In the genomic region with DNA sequence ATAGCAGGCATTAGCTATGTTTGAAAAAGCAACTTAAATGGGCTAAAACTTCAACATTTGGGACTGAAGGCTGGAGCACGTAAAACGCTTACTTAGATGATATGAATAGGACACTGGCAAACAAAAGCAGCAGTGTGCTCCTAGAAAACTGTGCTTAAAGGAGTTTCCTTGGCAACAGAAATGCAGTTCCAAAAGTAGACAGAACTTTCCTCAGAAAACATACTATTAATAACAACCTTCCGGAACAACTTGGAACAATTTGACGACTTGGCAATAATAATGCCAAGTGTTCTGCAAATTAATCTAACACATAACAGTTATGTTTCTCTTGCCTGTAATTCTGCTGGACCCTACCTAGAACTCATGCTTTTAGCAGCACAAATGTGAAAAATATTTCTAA, we compare ENCODE assay signal across 11 cellular contexts.
DNase-seq lines count a peak whose midpoint lies in the region; ATAC-seq and TF ChIP-seq lines count a peak whose summit lies in the region.
"Had no signal": no experiment of that assay in that cellular context is flagged by ENCODE, and none has a peak within 500 bp of the region (broad histone marks: within the 10 kb centered on the region; RNA-seq: fewer than 3 reads in every experiment).

No MANE protein-coding gene starts in this region.

- H3K36me3 ChIP-seq in body of pancreas (replicated peaks in 1 of 2; ENCODE audit: insufficient read depth in 1 of 2, low read depth in 2 of 2) (no peaks in the 10 kb centered on the region), heart left ventricle (peaks cover 0 to 5% (median 0%) of the 10 kb centered on the region in 9 donors), neuron (ENCODE audit: insufficient read depth, low read length) (no peaks in the 10 kb centered on the region), upper lobe of left lung (no peaks in the 10 kb centered on the region)

- 41 to 47% methylated on average over 4 of the region's 4 CpGs for WGBS in body of pancreas, 2 donors
- 3 to 16% (median 5%) methylated on average over 4 of the region's 4 CpGs for WGBS in heart left ventricle, 4 donors
- 64 to 77% methylated on average over 4 of the region's 4 CpGs for WGBS in upper lobe of left lung, 2 donors

- no peak for TF ChIP-seq EP300 in upper lobe of left lung (IDR thresholded peaks at IDR 0.05)

- no peak overlapping the region for H2AFZ ChIP-seq in neuron (ENCODE audit: low read depth, low read length)

- H3K4me1 ChIP-seq in body of pancreas (peaks cover 7% of the 10 kb centered on the region), heart left ventricle (peaks cover 0 to 42% (median 28%) of the 10 kb centered on the region in 12 donors), neuron (ENCODE audit: insufficient read depth, low read length) (peaks cover 19% of the 10 kb centered on the region), upper lobe of left lung (no peaks in the 10 kb centered on the region)

- no peak for TF ChIP-seq POLR2A in body of pancreas (IDR thresholded peaks at IDR 0.05)
- no peak for TF ChIP-seq POLR2A in heart left ventricle (IDR thresholded peaks at IDR 0.05)
- TF ChIP-seq POLR2A in upper lobe of left lung (IDR thresholded peaks at IDR 0.05), result no peak

- no peak for TF ChIP-seq CTCF in body of pancreas (IDR thresholded peaks at IDR 0.05)
- TF ChIP-seq CTCF in heart left ventricle (IDR thresholded peaks at IDR 0.05), result no peak
- TF ChIP-seq CTCF in upper lobe of left lung (IDR thresholded peaks at IDR 0.05), result no peak

- ATAC-seq in body of pancreas (peak; percentile 48), heart left ventricle (peak; percentile 50 to 78 (median 68)), upper lobe of left lung (ENCODE audit: low FRiP score in 2 of 2) (peak in 1 of 2 donors; percentile 81), GM21390 (IDR thresholded peaks at IDR 0.05; ENCODE audit: unreplicated experiment) (no peak)

- H3K9me3 ChIP-seq in body of pancreas (no peaks in the 10 kb centered on the region), heart left ventricle (peaks cover 0 to 2% (median 0%) of the 10 kb centered on the region in 12 donors), neuron (ENCODE audit: low read length) (peaks cover 2% of the 10 kb centered on the region), upper lobe of left lung (no peaks in the 10 kb centered on the region)

- DNase-seq in body of pancreas, result no peak
- DNase-seq in heart left ventricle, result no peak
- DNase-seq in upper lobe of left lung, result no peak
- DNase-seq in T1000 (lab: John Stamatoyannopoulos, UW), result no peak
- no peak for DNase-seq in NCI-H187 (lab: John Stamatoyannopoulos, UW)
- DNase-seq in dedifferentiated amniotic fluid mesenchymal stem cell (ENCODE audit: extremely low spot score), result no peak
- DNase-seq: HCEC 1CT; naive thymus-derived CD4-positive, alpha-beta T cell; NCI-H1105 treated with DMSO at 0.1 percent for 48 hours had no signal

- H3K4me3 ChIP-seq in body of pancreas, result no peak overlapping the region
- H3K4me3 ChIP-seq in heart left ventricle, result peak overlapping the region in 4 of 12 donors; percentile 4 to 27 (median 8)
- H3K4me3 ChIP-seq in neuron (ENCODE audit: low read length), result peak overlapping the region; percentile 21
- no peak overlapping the region for H3K4me3 ChIP-seq in upper lobe of left lung

- H3K27ac ChIP-seq in body of pancreas (no peak overlapping the region), heart left ventricle (peak overlapping the region; percentile 30 to 95 (median 72)), upper lobe of left lung (peak overlapping the region in 3 of 4 donors; percentile 21 to 73 (median 36))

- intact Hi-C loops in body of pancreas (cut with DNase I) (loop anchor here (10.0 kb wide), 1 partner anchor 1092 kb away; no protein-coding TSS in a partner anchor), heart left ventricle (cut with DNase I) (loop anchor here in 5 of 10 donors (10.0 kb wide), 4 partner anchors 108 to 292 kb away; no protein-coding TSS in a partner anchor)

- H3K27me3 ChIP-seq in body of pancreas (no peaks in the 10 kb centered on the region), heart left ventricle (no peaks in the 10 kb centered on the region), neuron (ENCODE audit: insufficient read depth, low read length) (no peaks in the 10 kb centered on the region), upper lobe of left lung (no peaks in the 10 kb centered on the region)

Comparison
In these comparisons a context has a peak if more than half of its experiments do, and no peak if none do; other contexts are left out.
1. H3K27ac ChIP-seq: peak in heart left ventricle (12 of 12) and upper lobe of left lung (3 of 4); none in body of pancreas (0 of 4).